Comparison of ENCODE assay signal across 23 cellular contexts in the genomic region with DNA sequence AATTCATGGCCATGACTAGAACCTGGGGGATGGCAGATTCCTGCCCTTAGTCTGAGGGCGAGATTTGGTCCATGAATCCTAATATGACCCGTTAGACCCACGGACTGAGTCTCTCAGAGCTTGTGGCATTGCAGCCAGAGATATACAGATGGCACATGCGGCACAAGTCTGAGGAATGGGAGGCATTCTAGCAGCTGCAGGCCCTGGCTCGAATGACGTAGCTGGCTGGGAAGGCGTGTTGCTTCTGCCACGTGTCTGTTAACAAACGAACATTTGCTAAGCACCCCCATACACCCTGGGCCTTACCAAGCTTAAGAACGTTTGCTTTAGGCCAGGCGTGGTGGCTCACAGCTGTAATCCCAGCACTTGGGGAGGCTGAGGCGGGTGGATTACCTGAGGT.
"Had no signal": no experiment of that assay in that cellular context is flagged by ENCODE, and none has a peak within 500 bp of the region (broad histone marks: within the 10 kb centered on the region; RNA-seq: fewer than 3 reads in every experiment).

No MANE protein-coding gene starts in this region.

- H3K9me3 Mint-ChIP-seq: activated naive CD8-positive, alpha-beta T cell treated with anti-CD3 and anti-CD28 coated beads, Interleukin-2, amount 10 ng/mL, durations not matched to agents 7 days and 5 days; T-helper 1 cell treated with Interleukin-12 subunit alpha and Interleukin-12 subunit beta and Interleukin-4 antibody, amounts not matched to agents 30 μg/mL and 1 μg/mL, for 36 hours had no signal

- H3K9ac ChIP-seq: KMS-11 had no signal

- H3K4me2 ChIP-seq: KMS-11 had no signal

- H3K4me1 Mint-ChIP-seq: activated naive CD8-positive, alpha-beta T cell treated with anti-CD3 and anti-CD28 coated beads, Interleukin-2, amount 10 ng/mL, durations not matched to agents 7 days and 5 days; IgD-negative memory B cell had no signal

- H3K27me3 Mint-ChIP-seq: IgD-negative memory B cell had no signal

- H3K27ac Mint-ChIP-seq: activated CD8-positive, alpha-beta T cell treated with anti-CD3 and anti-CD28 coated beads, Interleukin-2, amount 10 ng/mL, durations not matched to agents 7 days and 5 days; activated naive CD8-positive, alpha-beta T cell treated with anti-CD3 and anti-CD28 coated beads, Interleukin-2, amount 10 ng/mL, durations not matched to agents 7 days and 5 days; IgD-negative memory B cell; T-helper 1 cell treated with Interleukin-12 subunit alpha and Interleukin-12 subunit beta and Interleukin-4 antibody, amounts not matched to agents 30 μg/mL and 1 μg/mL, for 36 hours had no signal

- H3K27me3 ChIP-seq: breast epithelium had no signal

- H3K36me3 Mint-ChIP-seq: activated naive CD8-positive, alpha-beta T cell treated with anti-CD3 and anti-CD28 coated beads, Interleukin-2, amount 10 ng/mL, durations not matched to agents 7 days and 5 days; IgD-negative memory B cell had no signal

- H3K4me3 ChIP-seq: adrenal gland, breast epithelium, SJSA1 had no signal

- DNase-seq: activated CD4-positive, alpha-beta T cell treated with anti-CD3 and anti-CD28 coated beads for 4 hours; activated CD8-positive, alpha-beta memory T cell treated with anti-CD3 and anti-CD28 coated beads, Interleukin-2, amount 50 U/mL, for 48 hours; activated CD8-positive, alpha-beta T cell treated with anti-CD3 and anti-CD28 coated beads, Interleukin-2, amount 10 ng/mL, durations not matched to agents 7 days and 5 days; activated naive CD4-positive, alpha-beta T cell treated with anti-CD3 and anti-CD28 coated beads, Interleukin-2, amount 50 U/mL, for 16 hours; activated naive CD8-positive, alpha-beta T cell treated with anti-CD3 and anti-CD28 coated beads, Interleukin-2, amount 10 ng/mL, durations not matched to agents 7 days and 5 days; activated T-cell treated with anti-CD3 and anti-CD28 coated beads, Interleukin-2, amount 50 U/mL, for 1 hour; adrenal gland; aorta; central memory CD4-positive, alpha-beta T cell; NCI-H1105; NCI-H1436; NCI-H1694 treated with DMSO at 0.1 percent for 48 hours; NCI-H2081 treated with DMSO at 0.1 percent for 48 hours; NCI-H510A treated with DMSO at 0.1 percent for 48 hours; PC-3; SHP77 had no signal

- FAIRE-seq: RCC 7860 had no signal

- H3K4me1 ChIP-seq: adrenal gland, breast epithelium, SJSA1 had no signal

- H3K9me3 ChIP-seq: adrenal gland, breast epithelium had no signal

- H3K4me3 Mint-ChIP-seq: activated CD8-positive, alpha-beta T cell treated with anti-CD3 and anti-CD28 coated beads, Interleukin-2, amount 10 ng/mL, durations not matched to agents 7 days and 5 days; activated naive CD8-positive, alpha-beta T cell treated with anti-CD3 and anti-CD28 coated beads, Interleukin-2, amount 10 ng/mL, durations not matched to agents 7 days and 5 days; IgD-negative memory B cell; T-helper 1 cell treated with Interleukin-12 subunit alpha and Interleukin-12 subunit beta and Interleukin-4 antibody, amounts not matched to agents 30 μg/mL and 1 μg/mL, for 36 hours had no signal

- H3K27ac ChIP-seq: adrenal gland, breast epithelium, KMS-11, SJSA1 had no signal

- ATAC-seq: activated CD4-positive, CD25-positive, alpha-beta regulatory T cell treated with anti-CD3 and anti-CD28 coated beads, Interleukin-2, amount 50 U/mL, for 24 hours; activated CD8-positive, alpha-beta T cell treated with anti-CD3 and anti-CD28 coated beads, Interleukin-2, amount 10 ng/mL, durations not matched to agents 7 days and 5 days; PC-3 had no signal

- H3K36me3 ChIP-seq: adrenal gland, breast epithelium, SJSA1 had no signal
